ENCODE assay signal across 8 cellular contexts in the genomic region with DNA sequence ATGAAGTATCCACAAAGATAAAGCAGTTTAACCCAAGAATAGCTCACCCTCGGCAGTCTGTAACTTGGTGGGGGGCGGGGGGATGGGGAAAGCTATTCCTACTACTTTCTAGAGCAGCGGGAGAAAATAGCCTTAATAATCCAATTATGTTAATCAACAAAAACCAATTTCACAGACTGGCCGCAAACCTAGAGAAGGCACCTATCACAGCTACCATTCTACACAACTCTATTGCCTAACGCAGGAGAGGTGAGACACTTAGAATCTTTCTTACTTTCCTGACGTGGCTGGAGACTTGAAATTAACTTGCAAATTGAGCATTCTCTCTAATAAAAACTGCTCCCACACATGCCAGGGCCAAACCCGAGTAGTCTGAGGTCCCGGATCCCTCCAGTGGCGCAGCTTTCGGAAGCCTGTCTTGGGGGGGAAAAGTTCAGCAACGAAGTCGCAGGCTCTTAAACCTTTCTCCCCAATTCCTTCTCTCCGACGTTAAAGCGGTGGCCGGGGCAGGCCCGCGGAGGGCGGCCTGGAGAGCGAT. TPM values are rescaled to one million over a fixed set of nuclear protein-coding genes. Genes with fewer than 3 reads are reported as not detected.
A peak's percentile ranks its signal among the peaks of the same experiment; 100 is the strongest.
DNase-seq lines count a peak whose midpoint lies in the region; ATAC-seq and TF ChIP-seq lines count a peak whose summit lies in the region.

No MANE protein-coding gene starts in this region.

- TF ChIP-seq CTCF in natural killer cell (IDR thresholded peaks at IDR 0.05), result no peak

- H3K27me3 Mint-ChIP-seq in activated naive CD4-positive, alpha-beta T cell treated with anti-CD3 and anti-CD28 coated beads, Interleukin-2, amount 50 U/mL, for 24 hours, result no peaks in the 10 kb centered on the region
- no peaks in the 10 kb centered on the region for H3K27me3 Mint-ChIP-seq in dendritic cell treated with granulocyte-macrophage colony-stimulating factor and Interleukin-4, amounts not matched to agents 40 ng/mL and 50 ng/mL, for 4 days
- H3K27me3 Mint-ChIP-seq in natural killer cell (ENCODE audit: low read depth in 2 of 2), result no peaks in the 10 kb centered on the region

- H3K36me3 Mint-ChIP-seq in activated naive CD4-positive, alpha-beta T cell treated with anti-CD3 and anti-CD28 coated beads, Interleukin-2, amount 50 U/mL, for 24 hours, result peaks cover 8% of the 10 kb centered on the region
- peaks cover 44% of the 10 kb centered on the region for H3K36me3 Mint-ChIP-seq in dendritic cell treated with granulocyte-macrophage colony-stimulating factor and Interleukin-4, amounts not matched to agents 40 ng/mL and 50 ng/mL, for 4 days (ENCODE audit: low read depth)
- peaks cover 8% of the 10 kb centered on the region for H3K36me3 Mint-ChIP-seq in natural killer cell

- peaks cover 50% of the 10 kb centered on the region for H3K4me1 Mint-ChIP-seq in activated naive CD4-positive, alpha-beta T cell treated with anti-CD3 and anti-CD28 coated beads, Interleukin-2, amount 50 U/mL, for 24 hours
- peaks cover 44% of the 10 kb centered on the region for H3K4me1 Mint-ChIP-seq in dendritic cell treated with granulocyte-macrophage colony-stimulating factor and Interleukin-4, amounts not matched to agents 40 ng/mL and 50 ng/mL, for 4 days (ENCODE audit: low read depth)
- H3K4me1 Mint-ChIP-seq in natural killer cell, result peaks cover 34 to 46% of the 10 kb centered on the region in 2 donors

- ATAC-seq in natural killer cell (peak in 1 of 3 donors; percentile 0), GM18520 (IDR thresholded peaks at IDR 0.05; ENCODE audit: unreplicated experiment) (no peak)

- H3K9me3 Mint-ChIP-seq in activated naive CD4-positive, alpha-beta T cell treated with anti-CD3 and anti-CD28 coated beads, Interleukin-2, amount 50 U/mL, for 24 hours, result no peaks in the 10 kb centered on the region
- no peaks in the 10 kb centered on the region for H3K9me3 Mint-ChIP-seq in dendritic cell treated with granulocyte-macrophage colony-stimulating factor and Interleukin-4, amounts not matched to agents 40 ng/mL and 50 ng/mL, for 4 days
- no peaks in the 10 kb centered on the region for H3K9me3 Mint-ChIP-seq in natural killer cell

- intact Hi-C loops in dendritic cell treated with granulocyte-macrophage colony-stimulating factor and Interleukin-4, amounts not matched to agents 40 ng/mL and 50 ng/mL, for 4 days (cut with micrococcal nuclease), result loop anchor here (1.0 kb wide), 1 partner anchor 33 kb away; a partner anchor contains a TSS
- intact Hi-C loops in natural killer cell (cut with micrococcal nuclease), result loop anchor here (2.0 kb wide), 1 partner anchor 36 kb away; no protein-coding TSS in a partner anchor

- H3K4me3 Mint-ChIP-seq in activated naive CD4-positive, alpha-beta T cell treated with anti-CD3 and anti-CD28 coated beads, Interleukin-2, amount 50 U/mL, for 24 hours, result peak overlapping the region; percentile 93
- peak overlapping the region; percentile 83 for H3K4me3 Mint-ChIP-seq in dendritic cell treated with granulocyte-macrophage colony-stimulating factor and Interleukin-4, amounts not matched to agents 40 ng/mL and 50 ng/mL, for 4 days
- H3K4me3 Mint-ChIP-seq in natural killer cell, result peak overlapping the region; percentile 87

- DNase-seq in activated naive CD4-positive, alpha-beta T cell treated with Interleukin-2 at 50 U/mL for 16 hours, result no peak
- DNase-seq in NAMALWA (ENCODE audit: low spot score) (peak; percentile 13), natural killer cell (no peak), AML-193 (lab: John Stamatoyannopoulos, UW) (no peak), midbrain (lab: John Stamatoyannopoulos, UW) (no peak)

- H3K27ac Mint-ChIP-seq in activated naive CD4-positive, alpha-beta T cell treated with anti-CD3 and anti-CD28 coated beads, Interleukin-2, amount 50 U/mL, for 24 hours, result peak overlapping the region; percentile 81
- H3K27ac Mint-ChIP-seq in dendritic cell treated with granulocyte-macrophage colony-stimulating factor and Interleukin-4, amounts not matched to agents 40 ng/mL and 50 ng/mL, for 4 days, result peak overlapping the region; percentile 84
- H3K27ac Mint-ChIP-seq in natural killer cell, result peak overlapping the region; percentile 64 to 82

RNA-seq across cellular contexts. Expression of a gene that starts 0.8 kb away (rescaled TPM):
- 10 to 100 TPM; 41.6 to 49.4 (median 48.2) TPM for total RNA-seq in natural killer cell

RNA-seq across cellular contexts. Expression of a gene that starts 0.9 kb away (rescaled TPM):
- total RNA-seq in natural killer cell, result 10 to 100 TPM in 1 of 3 donors, 1 to 10 TPM in 2; 6.4 to 11.1 (median 7.9) TPM

RNA-seq across cellular contexts. Expression of a gene that starts 33.4 kb away (rescaled TPM):
- 10 to 100 TPM; 19.7 to 30.7 (median 29.0) TPM for total RNA-seq in natural killer cell

RNA-seq across cellular contexts. Expression of a gene that starts 34.5 kb away (rescaled TPM):
- 10 to 100 TPM; 65.4 to 75.7 (median 73.6) TPM for total RNA-seq in natural killer cell
